2 cellular contexts compared by ENCODE assay signal in genomic region chr1:109473284-109474057, GRCh38. TPM values are rescaled to one million over a fixed set of nuclear protein-coding genes. Genes with fewer than 3 reads are reported as not detected.
"Had no signal": no experiment of that assay in that cellular context is flagged by ENCODE, and none has a peak within 500 bp of the region (broad histone marks: within the 10 kb centered on the region; RNA-seq: fewer than 3 reads in every experiment).

No MANE protein-coding gene starts in this region.

RNA-seq across cellular contexts. Expression of gene SYPL2, which starts 7.1 kb away (rescaled TPM):
- total RNA-seq: mononuclear cell, natural killer cell had no signal
